In the genomic region with DNA sequence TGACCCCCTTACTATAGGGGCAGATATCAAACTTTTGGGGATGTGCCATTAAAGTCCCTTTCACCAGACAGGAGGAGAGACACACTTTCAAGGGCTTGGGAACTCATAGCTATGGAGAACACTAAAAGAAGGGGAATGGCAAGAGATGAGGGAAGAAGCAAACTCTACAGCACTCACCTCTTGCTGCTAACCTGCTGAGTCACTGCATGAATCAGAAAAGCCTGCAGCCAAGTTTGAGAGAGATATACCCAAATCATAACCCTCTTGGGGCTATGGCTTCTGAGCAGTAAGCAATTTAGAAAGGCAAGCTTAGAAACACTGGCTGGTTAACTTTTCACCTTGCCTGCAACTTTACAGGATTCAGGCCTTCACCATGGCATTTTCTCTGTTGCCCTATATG, we compare ENCODE assay signal across 24 cellular contexts.
A peak's percentile ranks its signal among the peaks of the same experiment; 100 is the strongest.
DNase-seq lines count a peak whose midpoint lies in the region; ATAC-seq, FAIRE-seq and TF ChIP-seq lines count a peak whose summit lies in the region.
"Had no signal": no experiment of that assay in that cellular context is flagged by ENCODE, and none has a peak within 500 bp of the region (broad histone marks: within the 10 kb centered on the region; RNA-seq: fewer than 3 reads in every experiment).

No MANE protein-coding gene starts in this region.

- no peak overlapping the region for H3K56ac ChIP-seq in mesendoderm (ENCODE audit: low read length)

- no peak for ATAC-seq in HG03045 (IDR thresholded peaks at IDR 0.05; ENCODE audit: unreplicated experiment)
- no peak for ATAC-seq in PC-3
- ATAC-seq: HCT116; naive thymus-derived CD4-positive, alpha-beta T cell; SK-N-SH treated with all-trans-retinoic acid at 6 μM for 48 hours had no signal

- H3K27ac ChIP-seq in mesendoderm (ENCODE audit: low read depth, low read length) (no peak overlapping the region), MM.1S (ENCODE audit: low read length) (no peak overlapping the region), PC-3 (ENCODE audit: low read length) (no peak overlapping the region)
- H3K27ac ChIP-seq in CD8-positive, alpha-beta memory T cell (ENCODE audit: low read depth, low read length) = no peak overlapping the region
- H3K27ac ChIP-seq: C4-2B, heart left ventricle, suprapubic skin, VCaP had no signal

- no peak overlapping the region for H2BK15ac ChIP-seq in mesendoderm (replicated peaks; ENCODE audit: low read depth)

- H2AFZ ChIP-seq in MM.1S (ENCODE audit: low read length) = no peak overlapping the region
- no peak overlapping the region for H2AFZ ChIP-seq in PC-3 (ENCODE audit: low read length)

- H3K4me1 ChIP-seq in mesendoderm (ENCODE audit: control insufficient read depth, low read depth, low read length) (no peaks in the 10 kb centered on the region), MM.1S (ENCODE audit: low read length) (no peaks in the 10 kb centered on the region), PC-3 (ENCODE audit: insufficient read depth, low read length) (no peaks in the 10 kb centered on the region)
- no peaks in the 10 kb centered on the region for H3K4me1 ChIP-seq in CD8-positive, alpha-beta memory T cell (ENCODE audit: insufficient read depth, low read length)
- H3K4me1 ChIP-seq: suprapubic skin had no signal

- H3K4me2 ChIP-seq in mesendoderm (ENCODE audit: low read length) (no peak overlapping the region), MM.1S (ENCODE audit: low read depth, low read length) (no peak overlapping the region), PC-3 (ENCODE audit: low read length) (no peak overlapping the region)

- POLR2A ChIA-PET in CD8-positive, alpha-beta memory T cell (lab: Charles Lee) = no interaction called here
- POLR2A ChIA-PET in PC-3 (lab: Charles Lee; ENCODE audit: unreplicated experiment) = no interaction called here

- H3K79me2 ChIP-seq in mesendoderm (ENCODE audit: control insufficient read depth, insufficient read depth, low read length) = no peaks in the 10 kb centered on the region
- no peaks in the 10 kb centered on the region for H3K79me2 ChIP-seq in MM.1S (ENCODE audit: low read length)
- no peaks in the 10 kb centered on the region for H3K79me2 ChIP-seq in PC-3 (ENCODE audit: low read length)

- H3K9me2 ChIP-seq in MM.1S (replicated peaks; ENCODE audit: insufficient read depth, low read length) = no peaks in the 10 kb centered on the region
- no peaks in the 10 kb centered on the region for H3K9me2 ChIP-seq in PC-3 (replicated peaks; ENCODE audit: low read length)

- no TSS peak for BruUV-seq in PC-3 (replicated peaks; lab: Mats Ljungman, UMichigan)

- H3K9me3 ChIP-seq in MM.1S (replicated peaks; ENCODE audit: insufficient read depth, low read length) (no peaks in the 10 kb centered on the region), PC-3 (ENCODE audit: low read length) (0 out of 2 replicates have a peak, but pooled peaks cover 3% of the 10 kb centered on the region)
- no peaks in the 10 kb centered on the region for H3K9me3 ChIP-seq in CD8-positive, alpha-beta memory T cell (ENCODE audit: low read length)
- H3K9me3 ChIP-seq: heart left ventricle, suprapubic skin had no signal

- H3K9ac ChIP-seq in mesendoderm (ENCODE audit: low read length) = no peak overlapping the region
- H3K9ac ChIP-seq in MM.1S (ENCODE audit: low read length) = no peak overlapping the region
- H3K9ac ChIP-seq in PC-3 (ENCODE audit: low read length) = no peak overlapping the region

- no peaks in the 10 kb centered on the region for H4K20me1 ChIP-seq in MM.1S (ENCODE audit: insufficient read depth, low read length)
- H4K20me1 ChIP-seq in PC-3 (ENCODE audit: low read length) = no peaks in the 10 kb centered on the region

- no peaks in the 10 kb centered on the region for H3K27me3 ChIP-seq in mesendoderm (ENCODE audit: insufficient read depth, low read length, poor library complexity)
- H3K27me3 ChIP-seq in MM.1S (replicated peaks; ENCODE audit: insufficient read depth, low read length) = no peaks in the 10 kb centered on the region
- no peaks in the 10 kb centered on the region for H3K27me3 ChIP-seq in CD8-positive, alpha-beta memory T cell (ENCODE audit: insufficient read depth, low read length, poor library complexity, severe bottlenecking)
- no peaks in the 10 kb centered on the region for H3K27me3 ChIP-seq in PC-3 (ENCODE audit: low read length)
- H3K27me3 ChIP-seq: heart left ventricle, suprapubic skin had no signal

- H4K8ac ChIP-seq in mesendoderm (ENCODE audit: low read depth, low read length) = no peak overlapping the region

- no peak for TF ChIP-seq CTCF in AG10803 (conservative IDR thresholded peaks at IDR 0.05; ENCODE audit: low read length)
- TF ChIP-seq CTCF in epithelial cell of esophagus (IDR thresholded peaks at IDR 0.05; ENCODE audit: insufficient read depth, low read depth, low read length, missing control alignments) = no peak
- TF ChIP-seq CTCF in MM.1S (IDR thresholded peaks at IDR 0.05; ENCODE audit: low read length) = no peak
- no peak for TF ChIP-seq CTCF in PC-3 (conservative IDR thresholded peaks at IDR 0.05; ENCODE audit: low read depth, low read length)

- CTCF ChIA-PET in CD8-positive, alpha-beta memory T cell (lab: Charles Lee) = no interaction called here
- CTCF ChIA-PET in PC-3 (lab: Charles Lee) = no interaction called here

- no peak overlapping the region for H3K4me3 Mint-ChIP-seq in CD8-positive, alpha-beta memory T cell
- H3K4me3 Mint-ChIP-seq: activated CD4-positive, alpha-beta T cell treated with anti-CD3 and anti-CD28 coated beads, Interleukin-2, amount 10 ng/mL, durations not matched to agents 24 days and 14 days; naive thymus-derived CD4-positive, alpha-beta T cell; T-helper 2 cell treated with Interferon-gamma antibody and Interleukin-4, amounts not matched to agents 5 μg/mL and 100 μg/mL, for 36 hours had no signal

- H3K23ac ChIP-seq in mesendoderm (ENCODE audit: low read length) = no peak overlapping the region

- peak overlapping the region; percentile 16 for H3K18ac ChIP-seq in mesendoderm (ENCODE audit: low read length)

- H3F3A ChIP-seq in MM.1S (ENCODE audit: insufficient read depth, low read length) (no peaks in the 10 kb centered on the region), PC-3 (ENCODE audit: low read length, unreplicated experiment) (no peaks in the 10 kb centered on the region)

- peaks cover 0 to 11% (median 9%) of the 10 kb centered on the region in 5 donors for H3K9me3 Mint-ChIP-seq in CD8-positive, alpha-beta memory T cell

- H2AK5ac ChIP-seq in mesendoderm (ENCODE audit: low read length) = no peak overlapping the region

- DNase-seq in AG10803 (ENCODE audit: low read depth) = peak; percentile 6
- peak; percentile 20 for DNase-seq in RCC 7860 (ENCODE audit: low spot score)
- peak; percentile 12 for DNase-seq in epithelial cell of esophagus (ENCODE audit: low read depth)
- peak; percentile 51 for DNase-seq in mesendoderm
- DNase-seq in MM.1S = no peak
- no peak for DNase-seq in CD8-positive, alpha-beta memory T cell
- no peak for DNase-seq in PC-3
- DNase-seq: activated CD4-positive, alpha-beta T cell treated with anti-CD3 and anti-CD28 coated beads, Interleukin-2, amount 10 ng/mL, durations not matched to agents 24 days and 14 days; activated naive CD4-positive, alpha-beta T cell treated with Interleukin-2 at 50 U/mL for 16 hours; activated T-cell treated with anti-CD3 and anti-CD28 coated beads, Interleukin-2, amount 50 U/mL, for 48 hours; caudate nucleus; heart left ventricle; naive thymus-derived CD4-positive, alpha-beta T cell; NCI-H146; NCI-H524; retina had no signal

- no peak overlapping the region for H3K4ac ChIP-seq in mesendoderm (ENCODE audit: low read depth, low read length)

- no peak overlapping the region for H2BK5ac ChIP-seq in mesendoderm (ENCODE audit: low read length)

- no peak overlapping the region for H2BK120ac ChIP-seq in mesendoderm (ENCODE audit: low read depth, low read length)

- no peak overlapping the region for H3K27ac Mint-ChIP-seq in CD8-positive, alpha-beta memory T cell
- H3K27ac Mint-ChIP-seq: activated CD4-positive, alpha-beta T cell treated with anti-CD3 and anti-CD28 coated beads, Interleukin-2, amount 10 ng/mL, durations not matched to agents 24 days and 14 days; naive thymus-derived CD4-positive, alpha-beta T cell; T-helper 2 cell treated with Interferon-gamma antibody and Interleukin-4, amounts not matched to agents 5 μg/mL and 100 μg/mL, for 36 hours had no signal

- intact Hi-C loops in PC-3 (cut with micrococcal nuclease) = no loop called here

- peaks cover 0 to 2% of the 10 kb centered on the region in 2 donors for H3K27me3 Mint-ChIP-seq in CD8-positive, alpha-beta memory T cell
- H3K27me3 Mint-ChIP-seq: activated CD4-positive, alpha-beta T cell treated with anti-CD3 and anti-CD28 coated beads, Interleukin-2, amount 10 ng/mL, durations not matched to agents 24 days and 14 days; naive thymus-derived CD4-positive, alpha-beta T cell had no signal

- no peaks in the 10 kb centered on the region for H3K36me3 ChIP-seq in mesendoderm (ENCODE audit: control insufficient read depth, insufficient read depth, low read length)
- H3K36me3 ChIP-seq in MM.1S (replicated peaks; ENCODE audit: insufficient read depth, low read length) = no peaks in the 10 kb centered on the region
- no peaks in the 10 kb centered on the region for H3K36me3 ChIP-seq in CD8-positive, alpha-beta memory T cell (ENCODE audit: insufficient read depth, low read length)
- H3K36me3 ChIP-seq in PC-3 (ENCODE audit: low read depth, low read length) = no peaks in the 10 kb centered on the region
- H3K36me3 ChIP-seq: heart left ventricle, suprapubic skin had no signal

- H3K36me3 Mint-ChIP-seq in CD8-positive, alpha-beta memory T cell = no peaks in the 10 kb centered on the region
- H3K36me3 Mint-ChIP-seq: naive thymus-derived CD4-positive, alpha-beta T cell had no signal

- H3K4me1 Mint-ChIP-seq in CD8-positive, alpha-beta memory T cell = no peaks in the 10 kb centered on the region
- H3K4me1 Mint-ChIP-seq: activated CD4-positive, alpha-beta T cell treated with anti-CD3 and anti-CD28 coated beads, Interleukin-2, amount 10 ng/mL, durations not matched to agents 24 days and 14 days; naive thymus-derived CD4-positive, alpha-beta T cell had no signal

- peak; percentile 71 for FAIRE-seq in RCC 7860 (lab: Jason Lieb, UNC)
- FAIRE-seq: D721Med had no signal

- H3K4me3 ChIP-seq in AG10803 (ENCODE audit: low read length) (no peak overlapping the region), epithelial cell of esophagus (ENCODE audit: low read length) (no peak overlapping the region), mesendoderm (ENCODE audit: low read length) (no peak overlapping the region), MM.1S (ENCODE audit: low read length) (no peak overlapping the region), PC-3 (ENCODE audit: low read length) (no peak overlapping the region)
- no peak overlapping the region for H3K4me3 ChIP-seq in CD8-positive, alpha-beta memory T cell (ENCODE audit: low read length)
- H3K4me3 ChIP-seq: heart left ventricle, suprapubic skin had no signal

- no peak overlapping the region for H4K5ac ChIP-seq in mesendoderm (ENCODE audit: low read length)

- no peaks in the 10 kb centered on the region for H3K79me1 ChIP-seq in mesendoderm (ENCODE audit: low read length)

Comparison
In these comparisons a context has a peak if more than half of its experiments do, and no peak if none do; other contexts are left out.
1. DNase-seq: peak in AG10803 (single experiment), RCC 7860 (single experiment), epithelial cell of esophagus (single experiment) and mesendoderm (single experiment); none in MM.1S (single experiment), CD8-positive, alpha-beta memory T cell (0 of 5) and PC-3 (single experiment).